16 cellular contexts compared by ENCODE assay signal in the genomic region with DNA sequence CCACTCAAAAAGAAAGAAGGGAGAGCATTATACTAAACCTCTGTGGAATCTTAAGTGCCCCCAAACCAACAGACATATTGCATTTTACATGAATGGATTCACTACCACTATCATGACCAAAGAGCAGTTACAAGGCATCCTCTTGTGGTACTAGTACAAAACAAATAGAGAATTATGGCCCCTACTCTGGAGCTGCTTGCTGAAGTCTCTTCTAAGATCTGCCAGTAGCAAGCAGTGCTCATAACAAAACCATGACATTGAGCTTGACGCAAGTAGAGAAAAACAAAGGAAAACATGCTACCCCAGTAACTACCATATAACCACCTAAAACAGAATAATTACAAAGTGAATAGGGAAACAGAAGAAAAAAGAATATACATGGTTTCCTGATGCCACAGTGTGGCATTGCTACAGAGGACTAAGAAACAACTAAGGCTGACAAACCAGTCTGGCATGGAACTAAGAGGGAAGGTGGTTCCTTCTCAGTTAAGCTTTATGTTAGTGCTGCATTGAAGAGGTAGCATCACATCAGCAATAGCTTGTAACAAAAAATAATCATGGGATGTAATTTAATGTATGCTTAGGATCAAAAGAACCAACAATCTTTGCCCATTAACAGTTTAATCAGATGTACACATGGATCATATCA.
"Had no signal": no experiment of that assay in that cellular context is flagged by ENCODE, and none has a peak within 500 bp of the region (broad histone marks: within the 10 kb centered on the region; RNA-seq: fewer than 3 reads in every experiment).

No MANE protein-coding gene starts in this region.

- H3K4me1 ChIP-seq: testis had no signal

- H3K27me3 Mint-ChIP-seq: memory B cell; stimulated activated naive CD8-positive, alpha-beta T cell treated with anti-CD3 and anti-CD28 coated beads, Interleukin-15, Interleukin-2, amounts not matched to agents 100 ng/mL and 50 ng/mL, for 24 hours had no signal

- H3K9me3 ChIP-seq: testis, upper lobe of right lung had no signal

- H3K27ac ChIP-seq: testis, upper lobe of right lung had no signal

- H3K4me3 ChIP-seq: heart left ventricle, testis, upper lobe of right lung had no signal

- ATAC-seq: heart left ventricle, left lobe of liver, upper lobe of right lung had no signal

- DNase-seq: activated CD4-positive, alpha-beta T cell treated with anti-CD3 and anti-CD28 coated beads for 4 hours; activated naive CD4-positive, alpha-beta T cell; activated T-cell treated with anti-CD3 and anti-CD28 coated beads, Interleukin-2, amount 50 U/mL, for 4 hours; effector CD4-positive, alpha-beta T cell; heart left ventricle; nephron progenitor cell; stimulated activated CD4-positive, alpha-beta T cell treated with anti-CD3 and anti-CD28 coated beads, Interleukin-12 subunit alpha, Interleukin-12 subunit beta, amount 100 ng/mL, for 4 hours; stimulated activated CD4-positive, alpha-beta T cell treated with anti-CD3 and anti-CD28 coated beads, Interleukin-2, amount 100 ng/mL, for 48 hours; testis; upper lobe of right lung had no signal

- H3K4me1 Mint-ChIP-seq: nephron progenitor cell had no signal

- H3K4me3 Mint-ChIP-seq: activated T-cell treated with anti-CD3 and anti-CD28 coated beads, Interleukin-2, amount 50 U/mL, for 4 hours; memory B cell; nephron progenitor cell; stimulated activated naive CD8-positive, alpha-beta T cell treated with anti-CD3 and anti-CD28 coated beads, Interleukin-15, Interleukin-2, amounts not matched to agents 100 ng/mL and 50 ng/mL, for 24 hours had no signal

- H3K36me3 Mint-ChIP-seq: memory B cell had no signal

- H3K9me3 Mint-ChIP-seq: activated T-cell treated with anti-CD3 and anti-CD28 coated beads, Interleukin-2, amount 50 U/mL, for 4 hours; memory B cell; nephron progenitor cell; stimulated activated naive CD8-positive, alpha-beta T cell treated with anti-CD3 and anti-CD28 coated beads, Interleukin-15, Interleukin-2, amounts not matched to agents 100 ng/mL and 50 ng/mL, for 24 hours had no signal

- FAIRE-seq: colon, endothelial cell of umbilical vein, islet of Langerhans had no signal

- H3K27ac Mint-ChIP-seq: memory B cell; nephron progenitor cell; stimulated activated naive CD8-positive, alpha-beta T cell treated with anti-CD3 and anti-CD28 coated beads, Interleukin-15, Interleukin-2, amounts not matched to agents 100 ng/mL and 50 ng/mL, for 24 hours had no signal

- H3K27me3 ChIP-seq: heart left ventricle, testis, upper lobe of right lung had no signal

- H3K36me3 ChIP-seq: heart left ventricle, upper lobe of right lung had no signal
